Comparison of ENCODE assay signal across 7 cellular contexts in the genomic region with DNA sequence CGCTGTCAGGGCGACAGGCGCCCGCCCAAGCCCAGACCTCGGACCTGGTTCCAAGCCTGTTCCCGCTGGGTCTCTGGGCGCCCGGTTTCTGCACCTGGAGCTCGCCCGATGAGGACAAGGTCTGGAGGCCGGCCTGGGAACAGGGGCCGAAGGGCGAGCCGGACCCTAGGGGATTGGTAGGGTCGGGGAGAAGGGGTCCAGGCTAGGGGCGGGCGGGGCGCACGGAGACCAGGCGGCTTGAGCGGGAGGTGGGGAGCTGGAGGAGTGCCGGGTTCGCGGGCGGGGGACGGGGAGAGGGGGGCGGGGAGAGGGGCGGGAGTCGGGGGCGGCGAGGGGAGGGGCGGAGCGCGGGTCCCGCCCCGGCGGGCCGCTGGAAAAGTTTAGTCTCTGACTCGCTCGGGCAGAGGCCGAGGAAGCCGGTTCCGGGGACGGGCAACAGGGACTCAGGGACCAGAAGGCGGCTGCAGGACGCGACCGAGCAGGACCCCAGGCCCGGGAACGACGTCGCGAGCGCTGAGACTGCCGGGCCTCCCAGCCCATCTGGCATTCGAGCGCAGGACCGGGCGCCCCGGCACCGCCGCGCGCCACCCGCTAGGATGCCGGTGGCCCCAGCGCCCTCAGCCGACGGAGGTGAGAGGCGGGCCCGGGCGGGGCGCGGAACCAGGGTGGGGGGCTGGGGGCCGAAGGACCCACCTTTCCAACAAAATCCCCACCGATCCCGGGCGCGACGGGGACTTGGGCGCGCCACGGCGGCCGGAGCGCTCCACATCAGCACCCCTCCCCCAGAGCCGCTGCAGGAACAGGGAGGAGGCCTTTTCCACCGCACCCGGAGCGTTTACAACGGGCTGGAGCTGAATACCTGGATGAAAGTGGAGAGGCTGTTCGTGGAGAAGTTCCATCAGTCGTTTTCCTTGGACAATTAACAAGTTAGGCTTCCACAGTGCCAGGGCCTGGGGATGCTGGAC. TPM values are rescaled to one million over a fixed set of nuclear protein-coding genes. Genes with fewer than 3 reads are reported as not detected.
DNase-seq lines count a peak whose midpoint lies in the region; ATAC-seq, FAIRE-seq and TF ChIP-seq lines count a peak whose summit lies in the region.

A gene (plus strand): TSS at position 403 of the 965 bp plus-strand sequence. CDS start 9,733 bp downstream, outside the sequence.

- peaks cover 13% of the 10 kb centered on the region for H3K4me1 Mint-ChIP-seq in activated CD8-positive, alpha-beta memory T cell treated with anti-CD3 and anti-CD28 coated beads, Interleukin-2, amount 10 ng/mL, durations not matched to agents 7 days and 5 days
- peaks cover 73% of the 10 kb centered on the region for H3K4me1 Mint-ChIP-seq in nephron progenitor cell

- no peak for FAIRE-seq in HTR-8/SVneo (lab: Jason Lieb, UNC)

- no peak within 1 kb of the TSS for H3K4me3 Mint-ChIP-seq in activated CD8-positive, alpha-beta memory T cell treated with anti-CD3 and anti-CD28 coated beads, Interleukin-2, amount 10 ng/mL, durations not matched to agents 7 days and 5 days
- H3K4me3 Mint-ChIP-seq in nephron progenitor cell = peak within 1 kb of the TSS; percentile 97

- H3K36me3 ChIP-seq in upper lobe of left lung = no peaks in the 10 kb centered on the region

- ATAC-seq in activated CD8-positive, alpha-beta memory T cell treated with anti-CD3 and anti-CD28 coated beads, Interleukin-2, amount 10 ng/mL, durations not matched to agents 7 days and 5 days = peak; percentile 23
- ATAC-seq in upper lobe of left lung (ENCODE audit: low FRiP score in 2 of 2) (peak in 1 of 2 donors; percentile 88), HG03457 (IDR thresholded peaks at IDR 0.05; ENCODE audit: unreplicated experiment) (no peak), GM21423 (IDR thresholded peaks at IDR 0.05; ENCODE audit: unreplicated experiment) (no peak)

- TF ChIP-seq CTCF in fibroblast of the aortic adventitia (IDR thresholded peaks at IDR 0.05; ENCODE audit: insufficient read depth, low read length) = peak; percentile 14
- TF ChIP-seq CTCF in nephron progenitor cell (IDR thresholded peaks at IDR 0.05) = no peak
- peak in 3 of 6 experiments; percentile 6 to 34 (median 32) for TF ChIP-seq CTCF in upper lobe of left lung (IDR thresholded peaks at IDR 0.05)

- H3K27ac Mint-ChIP-seq in activated CD8-positive, alpha-beta memory T cell treated with anti-CD3 and anti-CD28 coated beads, Interleukin-2, amount 10 ng/mL, durations not matched to agents 7 days and 5 days = no peak within 1 kb of the TSS
- H3K27ac Mint-ChIP-seq in nephron progenitor cell = peak within 1 kb of the TSS; percentile 95

- H3K27me3 Mint-ChIP-seq in activated CD8-positive, alpha-beta memory T cell treated with anti-CD3 and anti-CD28 coated beads, Interleukin-2, amount 10 ng/mL, durations not matched to agents 7 days and 5 days = peaks cover 61% of the 10 kb centered on the region
- H3K27me3 Mint-ChIP-seq in nephron progenitor cell (ENCODE audit: low read depth, poor library complexity) = peaks cover 3% of the 10 kb centered on the region

- H3K9me3 ChIP-seq in upper lobe of left lung = no peaks in the 10 kb centered on the region

- H3K4me3 ChIP-seq in fibroblast of the aortic adventitia (ENCODE audit: low read depth, low read length) (peak within 1 kb of the TSS; percentile 91), upper lobe of left lung (peak within 1 kb of the TSS; percentile 50 to 74 (median 67))

- H3K9me3 Mint-ChIP-seq in activated CD8-positive, alpha-beta memory T cell treated with anti-CD3 and anti-CD28 coated beads, Interleukin-2, amount 10 ng/mL, durations not matched to agents 7 days and 5 days (ENCODE audit: low read depth) = no peaks in the 10 kb centered on the region
- H3K9me3 Mint-ChIP-seq in nephron progenitor cell = peaks cover 4% of the 10 kb centered on the region

- no peak for TF ChIP-seq EP300 in upper lobe of left lung (IDR thresholded peaks at IDR 0.05)

- H3K4me1 ChIP-seq in upper lobe of left lung = peaks cover 7 to 28% (median 25%) of the 10 kb centered on the region in 4 donors

- WGBS in upper lobe of left lung, 2 donors = 3 to 5% methylated on average over 16 to 43 of the region's 93 CpGs

- peak within 1 kb of the TSS; percentile 66 to 81 (median 74) for H3K27ac ChIP-seq in upper lobe of left lung

- CTCF ChIA-PET in activated CD8-positive, alpha-beta memory T cell treated with anti-CD3 and anti-CD28 coated beads, Interleukin-2, amount 10 ng/mL, durations not matched to agents 7 days and 5 days (lab: Charles Lee) = no interaction called here

- TF ChIP-seq POLR2A in upper lobe of left lung (IDR thresholded peaks at IDR 0.05) = peak in 1 of 4 donors; percentile 50

- DNase-seq in HTR-8/SVneo (ENCODE audit: insufficient read length, low spot score) (peak; percentile 45), fibroblast of the aortic adventitia (ENCODE audit: low read depth) (peak; percentile 32), nephron progenitor cell (peak; percentile 80), upper lobe of left lung (peak; percentile 48 to 90)
- DNase-seq in activated CD8-positive, alpha-beta memory T cell treated with anti-CD3 and anti-CD28 coated beads, Interleukin-2, amount 10 ng/mL, durations not matched to agents 7 days and 5 days = peak; percentile 29

- H3K36me3 Mint-ChIP-seq in activated CD8-positive, alpha-beta memory T cell treated with anti-CD3 and anti-CD28 coated beads, Interleukin-2, amount 10 ng/mL, durations not matched to agents 7 days and 5 days = no peaks in the 10 kb centered on the region
- peaks cover 14% of the 10 kb centered on the region for H3K36me3 Mint-ChIP-seq in nephron progenitor cell (ENCODE audit: low read depth)

- H3K27me3 ChIP-seq in upper lobe of left lung = peaks cover 0 to 13% (median 0%) of the 10 kb centered on the region in 4 donors

RNA-seq across cellular contexts. Expression of the gene that starts here (rescaled TPM):
- under 1 TPM; 0.05 to 0.06 TPM for total RNA-seq in activated CD8-positive, alpha-beta memory T cell treated with anti-CD3 and anti-CD28 coated beads, Interleukin-2, amount 10 ng/mL, durations not matched to agents 7 days and 5 days
- total RNA-seq in fibroblast of the aortic adventitia (ENCODE audit: low replicate concordance) = 12.8 and 31.1 TPM in 2 replicates
- 10 to 100 TPM in 2 of 6 donors, 1 to 10 TPM in 4; 3.3 to 13.6 (median 5.4) TPM for total RNA-seq in upper lobe of left lung

Comparison
In these comparisons a context has a peak if more than half of its experiments do, and no peak if none do; other contexts are left out.
1. RNA of the gene that starts here (total RNA-seq): 12.8 to 31.1 TPM in fibroblast of the aortic adventitia and 3.3 to 13.6 TPM in upper lobe of left lung; 0.05 to 0.06 TPM in activated CD8-positive, alpha-beta memory T cell treated with anti-CD3 and anti-CD28 coated beads, Interleukin-2, amount 10 ng/mL, durations not matched to agents 7 days and 5 days; every median in the first group is over 4 times any median in the second.
2. Peak in DNase-seq and ATAC-seq in activated CD8-positive, alpha-beta memory T cell treated with anti-CD3 and anti-CD28 coated beads, Interleukin-2, amount 10 ng/mL, durations not matched to agents 7 days and 5 days; RNA of the gene not detected or under 1 TPM.
3. DNase-seq: peak in every context shown above with its lines; median percentile 80 in nephron progenitor cell; 69 in upper lobe of left lung; 45 in HTR-8/SVneo; 32 in fibroblast of the aortic adventitia; 29 in activated CD8-positive, alpha-beta memory T cell treated with anti-CD3 and anti-CD28 coated beads, Interleukin-2, amount 10 ng/mL, durations not matched to agents 7 days and 5 days.